1 cellular context compared by ENCODE assay signal in the genomic region with DNA sequence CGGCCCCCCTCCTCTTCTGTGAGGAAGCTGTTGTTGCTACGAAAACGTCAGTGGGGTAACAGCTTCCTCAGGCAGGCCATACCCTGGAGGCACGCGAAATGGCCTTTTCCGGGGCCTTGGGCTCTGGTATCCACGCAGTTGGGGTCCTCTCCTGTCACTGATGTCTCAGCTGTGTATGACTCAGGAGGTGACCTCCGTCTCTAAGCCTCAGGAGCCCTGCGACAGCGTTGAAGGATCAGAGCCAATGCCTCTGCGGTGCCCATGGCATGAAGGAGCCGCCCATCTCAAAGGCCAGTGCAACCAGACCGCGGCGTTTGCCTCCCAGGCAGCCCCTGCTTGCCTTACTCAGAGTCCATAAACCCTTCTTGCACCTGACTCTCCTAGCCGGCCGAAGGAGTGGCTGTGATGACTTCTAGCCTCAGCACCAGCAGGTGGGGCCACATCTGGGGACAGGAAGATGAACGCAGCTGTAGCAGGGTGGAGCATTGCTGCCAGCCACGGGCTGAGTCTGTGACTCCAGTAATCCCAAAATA.
TF ChIP-seq lines count a peak whose summit lies in the region.

No MANE protein-coding gene starts in this region.

TF ChIP-seq in K562, 482 proteins besides CTCF, POLR2A, EP300 and RAD21 (continued from another document):
- TF ChIP-seq, protein P1, sequence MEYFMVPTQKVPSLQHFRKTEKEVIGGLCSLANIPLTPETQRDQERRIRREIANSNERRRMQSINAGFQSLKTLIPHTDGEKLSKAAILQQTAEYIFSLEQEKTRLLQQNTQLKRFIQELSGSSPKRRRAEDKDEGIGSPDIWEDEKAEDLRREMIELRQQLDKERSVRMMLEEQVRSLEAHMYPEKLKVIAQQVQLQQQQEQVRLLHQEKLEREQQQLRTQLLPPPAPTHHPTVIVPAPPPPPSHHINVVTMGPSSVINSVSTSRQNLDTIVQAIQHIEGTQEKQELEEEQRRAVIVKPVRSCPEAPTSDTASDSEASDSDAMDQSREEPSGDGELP (CRISPR knock-in tag; IDR thresholded peaks at IDR 0.05; ENCODE audit: borderline replicate concordance): peak; percentile 85
- TF ChIP-seq HEY1 (CRISPR knock-in tag; IDR thresholded peaks at IDR 0.05; ENCODE audit: borderline replicate concordance) (no peak), YY1 (IDR thresholded peaks at IDR 0.05; ENCODE audit: borderline replicate concordance in 1 of 3, control insufficient read depth in 1 of 3, extremely low read depth in 1 of 3, insufficient read depth in 3 of 3, insufficient read length in 1 of 3, insufficient replicate concordance in 2 of 3, low read depth in 1 of 3, low read length in 2 of 3) (peak in 1 of 3 experiments; percentile 21), PHF21A (IDR thresholded peaks at IDR 0.05; ENCODE audit: borderline replicate concordance, low read depth) (no peak), RBFOX2 (IDR thresholded peaks at IDR 0.05; ENCODE audit: low read depth, low read length) (peak; percentile 20), ARID1B (IDR thresholded peaks at IDR 0.05) (peak; percentile 29), NCOA6 (IDR thresholded peaks at IDR 0.05) (no peak), NR3C1 (CRISPR knock-in tag; IDR thresholded peaks at IDR 0.05) (no peak), NFE2 (IDR thresholded peaks at IDR 0.05; ENCODE audit: low read depth) (no peak), MEF2A (IDR thresholded peaks at IDR 0.05; ENCODE audit: control insufficient read depth, low read depth, low read length) (no peak), BDP1 (IDR thresholded peaks at IDR 0.05; ENCODE audit: insufficient read depth, insufficient read length) (no peak), ZNF79 (CRISPR knock-in tag; IDR thresholded peaks at IDR 0.05; ENCODE audit: low read depth) (no peak), NR2C2 (CRISPR knock-in tag; IDR thresholded peaks at IDR 0.05) (no peak), NR2C2 (tag; IDR thresholded peaks at IDR 0.05) (no peak), FOS (IDR thresholded peaks at IDR 0.05; ENCODE audit: extremely low read depth, insufficient read length) (no peak), TFAM (CRISPR knock-in tag; conservative IDR thresholded peaks at IDR 0.05) (no peak), ASH1L (IDR thresholded peaks at IDR 0.05; ENCODE audit: borderline replicate concordance, low read depth, partially characterized antibody) (no peak), ZNF184 (CRISPR knock-in tag; IDR thresholded peaks at IDR 0.05) (no peak), BCL6 (CRISPR knock-in tag; IDR thresholded peaks at IDR 0.05) (no peak), RBM39 (optimal IDR thresholded peaks at IDR 0.05; ENCODE audit: low read depth, low read length) (no peak), NFE2L1 (tag; IDR thresholded peaks at IDR 0.05; ENCODE audit: borderline replicate concordance, low read depth) (no peak), TAF1 (IDR thresholded peaks at IDR 0.05; ENCODE audit: control insufficient read depth, extremely low read depth, insufficient read depth, low read length, severe bottlenecking) (peak; percentile 8), NONO (IDR thresholded peaks at IDR 0.05; ENCODE audit: low read depth in 2 of 2, low read length in 1 of 2) (0 out of 4 replicates have a peak, but pooled peaks of 1 of the 2 experiments have one; percentile 14), ZNF3 (CRISPR knock-in tag; IDR thresholded peaks at IDR 0.05) (no peak), MEIS2 (IDR thresholded peaks at IDR 0.05; ENCODE audit: partially characterized antibody) (peak; percentile 16), DPF2 (IDR thresholded peaks at IDR 0.05) (peak; percentile 66)
- TF ChIP-seq, protein P2, sequence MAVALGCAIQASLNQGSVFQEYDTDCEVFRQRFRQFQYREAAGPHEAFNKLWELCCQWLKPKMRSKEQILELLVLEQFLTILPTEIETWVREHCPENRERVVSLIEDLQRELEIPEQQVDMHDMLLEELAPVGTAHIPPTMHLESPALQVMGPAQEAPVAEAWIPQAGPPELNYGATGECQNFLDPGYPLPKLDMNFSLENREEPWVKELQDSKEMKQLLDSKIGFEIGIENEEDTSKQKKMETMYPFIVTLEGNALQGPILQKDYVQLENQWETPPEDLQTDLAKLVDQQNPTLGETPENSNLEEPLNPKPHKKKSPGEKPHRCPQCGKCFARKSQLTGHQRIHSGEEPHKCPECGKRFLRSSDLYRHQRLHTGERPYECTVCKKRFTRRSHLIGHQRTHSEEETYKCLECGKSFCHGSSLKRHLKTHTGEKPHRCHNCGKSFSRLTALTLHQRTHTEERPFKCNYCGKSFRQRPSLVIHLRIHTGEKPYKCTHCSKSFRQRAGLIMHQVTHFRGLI (CRISPR knock-in tag; IDR thresholded peaks at IDR 0.05): no peak
- TF ChIP-seq, protein P3, sequence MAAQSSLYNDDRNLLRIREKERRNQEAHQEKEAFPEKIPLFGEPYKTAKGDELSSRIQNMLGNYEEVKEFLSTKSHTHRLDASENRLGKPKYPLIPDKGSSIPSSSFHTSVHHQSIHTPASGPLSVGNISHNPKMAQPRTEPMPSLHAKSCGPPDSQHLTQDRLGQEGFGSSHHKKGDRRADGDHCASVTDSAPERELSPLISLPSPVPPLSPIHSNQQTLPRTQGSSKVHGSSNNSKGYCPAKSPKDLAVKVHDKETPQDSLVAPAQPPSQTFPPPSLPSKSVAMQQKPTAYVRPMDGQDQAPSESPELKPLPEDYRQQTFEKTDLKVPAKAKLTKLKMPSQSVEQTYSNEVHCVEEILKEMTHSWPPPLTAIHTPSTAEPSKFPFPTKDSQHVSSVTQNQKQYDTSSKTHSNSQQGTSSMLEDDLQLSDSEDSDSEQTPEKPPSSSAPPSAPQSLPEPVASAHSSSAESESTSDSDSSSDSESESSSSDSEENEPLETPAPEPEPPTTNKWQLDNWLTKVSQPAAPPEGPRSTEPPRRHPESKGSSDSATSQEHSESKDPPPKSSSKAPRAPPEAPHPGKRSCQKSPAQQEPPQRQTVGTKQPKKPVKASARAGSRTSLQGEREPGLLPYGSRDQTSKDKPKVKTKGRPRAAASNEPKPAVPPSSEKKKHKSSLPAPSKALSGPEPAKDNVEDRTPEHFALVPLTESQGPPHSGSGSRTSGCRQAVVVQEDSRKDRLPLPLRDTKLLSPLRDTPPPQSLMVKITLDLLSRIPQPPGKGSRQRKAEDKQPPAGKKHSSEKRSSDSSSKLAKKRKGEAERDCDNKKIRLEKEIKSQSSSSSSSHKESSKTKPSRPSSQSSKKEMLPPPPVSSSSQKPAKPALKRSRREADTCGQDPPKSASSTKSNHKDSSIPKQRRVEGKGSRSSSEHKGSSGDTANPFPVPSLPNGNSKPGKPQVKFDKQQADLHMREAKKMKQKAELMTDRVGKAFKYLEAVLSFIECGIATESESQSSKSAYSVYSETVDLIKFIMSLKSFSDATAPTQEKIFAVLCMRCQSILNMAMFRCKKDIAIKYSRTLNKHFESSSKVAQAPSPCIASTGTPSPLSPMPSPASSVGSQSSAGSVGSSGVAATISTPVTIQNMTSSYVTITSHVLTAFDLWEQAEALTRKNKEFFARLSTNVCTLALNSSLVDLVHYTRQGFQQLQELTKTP (IDR thresholded peaks at IDR 0.05; ENCODE audit: low read depth in 1 of 2, partially characterized antibody in 2 of 2): no peak
- TF ChIP-seq, protein P4, sequence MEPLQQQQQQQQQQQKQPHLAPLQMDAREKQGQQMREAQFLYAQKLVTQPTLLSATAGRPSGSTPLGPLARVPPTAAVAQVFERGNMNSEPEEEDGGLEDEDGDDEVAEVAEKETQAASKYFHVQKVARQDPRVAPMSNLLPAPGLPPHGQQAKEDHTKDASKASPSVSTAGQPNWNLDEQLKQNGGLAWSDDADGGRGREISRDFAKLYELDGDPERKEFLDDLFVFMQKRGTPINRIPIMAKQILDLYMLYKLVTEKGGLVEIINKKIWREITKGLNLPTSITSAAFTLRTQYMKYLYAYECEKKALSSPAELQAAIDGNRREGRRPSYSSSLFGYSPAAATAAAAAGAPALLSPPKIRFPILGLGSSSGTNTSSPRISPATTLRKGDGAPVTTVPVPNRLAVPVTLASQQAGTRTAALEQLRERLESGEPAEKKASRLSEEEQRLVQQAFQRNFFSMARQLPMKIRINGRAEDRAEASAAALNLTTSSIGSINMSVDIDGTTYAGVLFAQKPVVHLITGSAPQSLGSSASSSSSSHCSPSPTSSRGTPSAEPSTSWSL (CRISPR knock-in tag; IDR thresholded peaks at IDR 0.05; ENCODE audit: borderline replicate concordance): no peak
- TF ChIP-seq, protein P5, sequence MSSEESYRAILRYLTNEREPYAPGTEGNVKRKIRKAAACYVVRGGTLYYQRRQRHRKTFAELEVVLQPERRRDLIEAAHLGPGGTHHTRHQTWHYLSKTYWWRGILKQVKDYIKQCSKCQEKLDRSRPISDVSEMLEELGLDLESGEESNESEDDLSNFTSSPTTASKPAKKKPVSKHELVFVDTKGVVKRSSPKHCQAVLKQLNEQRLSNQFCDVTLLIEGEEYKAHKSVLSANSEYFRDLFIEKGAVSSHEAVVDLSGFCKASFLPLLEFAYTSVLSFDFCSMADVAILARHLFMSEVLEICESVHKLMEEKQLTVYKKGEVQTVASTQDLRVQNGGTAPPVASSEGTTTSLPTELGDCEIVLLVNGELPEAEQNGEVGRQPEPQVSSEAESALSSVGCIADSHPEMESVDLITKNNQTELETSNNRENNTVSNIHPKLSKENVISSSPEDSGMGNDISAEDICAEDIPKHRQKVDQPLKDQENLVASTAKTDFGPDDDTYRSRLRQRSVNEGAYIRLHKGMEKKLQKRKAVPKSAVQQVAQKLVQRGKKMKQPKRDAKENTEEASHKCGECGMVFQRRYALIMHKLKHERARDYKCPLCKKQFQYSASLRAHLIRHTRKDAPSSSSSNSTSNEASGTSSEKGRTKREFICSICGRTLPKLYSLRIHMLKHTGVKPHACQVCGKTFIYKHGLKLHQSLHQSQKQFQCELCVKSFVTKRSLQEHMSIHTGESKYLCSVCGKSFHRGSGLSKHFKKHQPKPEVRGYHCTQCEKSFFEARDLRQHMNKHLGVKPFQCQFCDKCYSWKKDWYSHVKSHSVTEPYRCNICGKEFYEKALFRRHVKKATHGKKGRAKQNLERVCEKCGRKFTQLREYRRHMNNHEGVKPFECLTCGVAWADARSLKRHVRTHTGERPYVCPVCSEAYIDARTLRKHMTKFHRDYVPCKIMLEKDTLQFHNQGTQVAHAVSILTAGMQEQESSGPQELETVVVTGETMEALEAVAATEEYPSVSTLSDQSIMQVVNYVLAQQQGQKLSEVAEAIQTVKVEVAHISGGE (CRISPR knock-in tag; IDR thresholded peaks at IDR 0.05): no peak
- TF ChIP-seq, protein P6, sequence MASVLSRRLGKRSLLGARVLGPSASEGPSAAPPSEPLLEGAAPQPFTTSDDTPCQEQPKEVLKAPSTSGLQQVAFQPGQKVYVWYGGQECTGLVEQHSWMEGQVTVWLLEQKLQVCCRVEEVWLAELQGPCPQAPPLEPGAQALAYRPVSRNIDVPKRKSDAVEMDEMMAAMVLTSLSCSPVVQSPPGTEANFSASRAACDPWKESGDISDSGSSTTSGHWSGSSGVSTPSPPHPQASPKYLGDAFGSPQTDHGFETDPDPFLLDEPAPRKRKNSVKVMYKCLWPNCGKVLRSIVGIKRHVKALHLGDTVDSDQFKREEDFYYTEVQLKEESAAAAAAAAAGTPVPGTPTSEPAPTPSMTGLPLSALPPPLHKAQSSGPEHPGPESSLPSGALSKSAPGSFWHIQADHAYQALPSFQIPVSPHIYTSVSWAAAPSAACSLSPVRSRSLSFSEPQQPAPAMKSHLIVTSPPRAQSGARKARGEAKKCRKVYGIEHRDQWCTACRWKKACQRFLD (CRISPR knock-in tag; IDR thresholded peaks at IDR 0.05): no peak
